In the genomic region with DNA sequence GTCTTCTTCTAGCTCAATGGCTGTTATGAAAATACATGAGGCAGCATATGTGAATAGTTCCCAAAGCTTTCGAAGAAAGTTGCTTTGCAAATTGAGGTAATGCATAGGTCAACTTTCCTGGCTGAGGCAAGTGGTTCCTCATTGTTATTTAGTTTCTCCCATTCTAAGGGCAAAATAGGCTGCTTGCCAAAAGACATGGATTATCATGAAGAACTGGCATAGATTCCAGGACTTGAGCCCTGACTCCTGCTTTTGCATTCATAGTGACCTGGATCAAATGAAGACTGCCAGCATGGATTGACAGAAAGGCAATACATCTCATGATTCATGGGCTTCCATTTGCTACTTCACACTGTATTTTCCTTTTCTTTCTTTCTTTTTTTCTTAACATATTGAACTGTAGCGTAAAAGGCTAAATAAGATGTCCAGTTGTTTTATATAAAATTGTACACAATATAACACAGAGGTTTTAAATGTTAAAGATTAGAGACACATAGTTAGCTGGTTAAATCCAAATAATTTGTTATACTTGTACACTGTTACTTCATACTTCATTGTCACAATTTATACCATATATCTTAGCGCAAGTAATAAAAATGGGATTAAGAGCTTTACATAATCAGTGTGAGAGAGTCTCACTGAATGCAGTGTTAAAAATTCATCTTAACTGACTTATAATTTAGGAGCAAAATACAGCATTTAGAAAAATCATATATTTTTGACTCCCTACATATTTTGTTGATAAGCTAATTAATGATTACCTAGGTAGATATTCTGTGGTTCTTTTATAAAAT, we compare ENCODE assay signal across 21 cellular contexts. TPM values are rescaled to one million over a fixed set of nuclear protein-coding genes. Genes with fewer than 3 reads are reported as not detected.
DNase-seq lines count a peak whose midpoint lies in the region; ATAC-seq and TF ChIP-seq lines count a peak whose summit lies in the region.
"Had no signal": no experiment of that assay in that cellular context is flagged by ENCODE, and none has a peak within 500 bp of the region (broad histone marks: within the 10 kb centered on the region; RNA-seq: fewer than 3 reads in every experiment).

No MANE protein-coding gene starts in this region.

- no peaks in the 10 kb centered on the region for H3K27me3 ChIP-seq in H7 (ENCODE audit: control insufficient read depth, insufficient read depth, low read length)
- no peaks in the 10 kb centered on the region for H3K27me3 ChIP-seq in osteoblast (ENCODE audit: insufficient read depth, low read length)
- H3K27me3 ChIP-seq: Peyer's patch had no signal

- DNase-seq in COR-L47 (lab: John Stamatoyannopoulos, UW) (peak; percentile 1), H7 (peak; percentile 2), NCI-H524 treated with DMSO at 0.1 percent for 48 hours (lab: John Stamatoyannopoulos, UW) (peak; percentile 31), fibroblast of the aortic adventitia (ENCODE audit: low read depth) (peak; percentile 3), epidermal melanocyte (ENCODE audit: insufficient read length, low spot score) (no peak), NCI-H510A (lab: John Stamatoyannopoulos, UW) (no peak), osteoblast (ENCODE audit: insufficient read length, low spot score, missing footprints) (no peak)
- DNase-seq: CD4-positive, CD25-positive, alpha-beta regulatory T cell; DMS79; HCEC 1CT; NCI-H1436; NCI-H2081 treated with DMSO at 0.1 percent for 48 hours; NCI-H2227 treated with DMSO at 0.1 percent for 48 hours; NCI-H748 treated with DMSO at 0.1 percent for 48 hours; Peyer's patch; SK-N-SH; T-cell; T1000 had no signal

- H2AFZ ChIP-seq in osteoblast (ENCODE audit: low read length) = no peak overlapping the region

- H4K20me1 ChIP-seq in osteoblast (ENCODE audit: insufficient read depth, low read length) = no peaks in the 10 kb centered on the region

- H3K4me3 ChIP-seq in H7 (ENCODE audit: insufficient read depth, low read depth, low read length) = no peak overlapping the region
- no peak overlapping the region for H3K4me3 ChIP-seq in fibroblast of the aortic adventitia (ENCODE audit: low read depth, low read length)
- H3K4me3 ChIP-seq in osteoblast (ENCODE audit: insufficient read depth, low read length) = no peak overlapping the region
- H3K4me3 ChIP-seq: K562, Peyer's patch had no signal

- no peaks in the 10 kb centered on the region for H3K79me2 ChIP-seq in osteoblast (ENCODE audit: insufficient read depth, low read length)

- ATAC-seq in HG02884 (IDR thresholded peaks at IDR 0.05; ENCODE audit: unreplicated experiment) = no peak
- ATAC-seq: K562, Right ventricle myocardium inferior, T-cell had no signal

- H3K4me2 ChIP-seq in osteoblast (ENCODE audit: insufficient read depth, low read length) = no peak overlapping the region
- H3K4me2 ChIP-seq: SK-N-SH had no signal

- no peak for TF ChIP-seq CTCF in fibroblast of the aortic adventitia (IDR thresholded peaks at IDR 0.05; ENCODE audit: insufficient read depth, low read length)
- TF ChIP-seq CTCF in osteoblast (IDR thresholded peaks at IDR 0.05; ENCODE audit: extremely low read depth, low read depth, low read length) = no peak

- no peaks in the 10 kb centered on the region for H3K9me3 ChIP-seq in osteoblast (ENCODE audit: low read depth, low read length)
- H3K9me3 ChIP-seq: Peyer's patch, SK-N-SH had no signal

- H3K27ac ChIP-seq in osteoblast (ENCODE audit: low read depth, low read length) = no peak overlapping the region
- H3K27ac ChIP-seq: Peyer's patch had no signal

- H3K4me1 ChIP-seq in osteoblast (ENCODE audit: insufficient read depth, low read length) = no peaks in the 10 kb centered on the region
- H3K4me1 ChIP-seq: Peyer's patch had no signal

- H3K36me3 ChIP-seq in H7 (replicated peaks; ENCODE audit: control insufficient read depth, insufficient read depth, low read length) = no peaks in the 10 kb centered on the region
- no peaks in the 10 kb centered on the region for H3K36me3 ChIP-seq in osteoblast (ENCODE audit: insufficient read depth, low read length)
- H3K36me3 ChIP-seq: Peyer's patch had no signal

RNA-seq across cellular contexts. Expression of a gene that starts 35.9 kb away (rescaled TPM):
- 5.4 and 7.5 TPM in 2 replicates for total RNA-seq in H7 (2014; rRNA removed; shearing (Covaris generic))
- total RNA-seq in fibroblast of the aortic adventitia (ENCODE audit: low replicate concordance) (12.1 and 12.8 TPM in 2 replicates), osteoblast (under 0.01 and 0.36 TPM in 2 replicates)
- total RNA-seq: CD4-positive, CD25-positive, alpha-beta regulatory T cell; T-cell had no signal

Comparison
In these comparisons a context has a peak if more than half of its experiments do, and no peak if none do; other contexts are left out.
1. DNase-seq: peak in COR-L47 (single experiment), H7 (single experiment), NCI-H524 treated with DMSO at 0.1 percent for 48 hours (single experiment) and fibroblast of the aortic adventitia (single experiment); none in epidermal melanocyte (single experiment), NCI-H510A (single experiment) and osteoblast (single experiment).